ENCODE assay signal across 9 cellular contexts in the genomic region with DNA sequence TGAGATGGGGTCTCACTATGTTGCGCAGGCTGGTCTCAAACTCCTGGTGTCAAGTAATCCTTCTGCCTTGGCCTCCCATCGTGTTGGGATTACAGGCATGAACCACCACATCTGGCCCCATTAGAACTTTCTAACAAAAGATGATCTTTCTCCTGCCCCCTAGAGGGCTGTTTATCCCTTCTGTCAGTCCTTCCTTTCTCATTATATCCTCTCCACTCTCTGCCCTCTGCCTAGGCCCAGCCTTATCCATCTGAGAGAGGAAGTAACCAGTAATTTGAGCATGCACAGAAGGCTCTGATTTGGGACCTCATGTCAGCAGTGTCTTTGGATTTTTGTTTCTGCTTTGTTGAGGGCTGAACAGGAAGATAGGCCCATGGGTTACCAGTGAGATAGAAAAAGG. TPM values are rescaled to one million over a fixed set of nuclear protein-coding genes. Genes with fewer than 3 reads are reported as not detected.
A peak's percentile ranks its signal among the peaks of the same experiment; 100 is the strongest.
DNase-seq lines count a peak whose midpoint lies in the region; ATAC-seq and TF ChIP-seq lines count a peak whose summit lies in the region.
"Had no signal": no experiment of that assay in that cellular context is flagged by ENCODE, and none has a peak within 500 bp of the region (broad histone marks: within the 10 kb centered on the region; RNA-seq: fewer than 3 reads in every experiment).

No MANE protein-coding gene starts in this region.

- H2AFZ ChIP-seq in DND-41 (ENCODE audit: low read depth, low read length) = peak overlapping the region; percentile 30; the same call in 1 of the 2 replicates

- peak; percentile 10 for DNase-seq in DND-41
- DNase-seq in Kasumi-1 (lab: John Stamatoyannopoulos, UW) = peak; percentile 96 to 98
- peak; percentile 58 for DNase-seq in medulla oblongata (ENCODE audit: extremely low spot score)
- no peak for DNase-seq in sigmoid colon
- no peak for DNase-seq in hippocampal formation (lab: John Stamatoyannopoulos, UW)
- DNase-seq in right atrium auricular region (ENCODE audit: low spot score) = no peak
- DNase-seq: cortex of kidney had no signal

- no peak overlapping the region for H3K9ac ChIP-seq in DND-41 (ENCODE audit: low read depth, low read length)

- TF ChIP-seq POLR2A in sigmoid colon (IDR thresholded peaks at IDR 0.05) = no peak

- TF ChIP-seq CTCF in DND-41 (IDR thresholded peaks at IDR 0.05; ENCODE audit: borderline replicate concordance, extremely low read depth, low read length, poor library complexity, severe bottlenecking) (peak; percentile 46), VCaP (conservative IDR thresholded peaks at IDR 0.05) (0 out of 2 replicates have a peak, but pooled peaks have one; percentile 15), sigmoid colon (IDR thresholded peaks at IDR 0.05) (no peak), right atrium auricular region (IDR thresholded peaks at IDR 0.05) (no peak)

- H3K27ac ChIP-seq in DND-41 (ENCODE audit: low read length) (no peak overlapping the region), VCaP (no peak overlapping the region), sigmoid colon (no peak overlapping the region), right atrium auricular region (no peak overlapping the region)

- H3K36me3 ChIP-seq in DND-41 (ENCODE audit: insufficient read depth, low read length) = no peaks in the 10 kb centered on the region; the same call in 1 of the 2 replicates
- no peaks in the 10 kb centered on the region for H3K36me3 ChIP-seq in sigmoid colon
- no peaks in the 10 kb centered on the region for H3K36me3 ChIP-seq in right atrium auricular region

- peaks cover 9% of the 10 kb centered on the region for H3K4me1 ChIP-seq in DND-41 (ENCODE audit: insufficient read depth, low read length)
- peaks cover 0 to 7% (median 6%) of the 10 kb centered on the region in 4 donors for H3K4me1 ChIP-seq in sigmoid colon
- H3K4me1 ChIP-seq in right atrium auricular region = peaks cover 0 to 7% of the 10 kb centered on the region in 2 donors

- ATAC-seq in DND-41 (ENCODE audit: insufficient read depth, low read depth) (peak; percentile 33; the same call in 1 of the 3 replicates), GM18502 (IDR thresholded peaks at IDR 0.05; ENCODE audit: poor library complexity, unreplicated experiment) (no peak)

- intact Hi-C loops in sigmoid colon (cut with DNase I) = no loop called here

- no peak for TF ChIP-seq EP300 in sigmoid colon (IDR thresholded peaks at IDR 0.05)

- H3K27me3 ChIP-seq in DND-41 (ENCODE audit: insufficient read depth, low read length, poor library complexity) (no peaks in the 10 kb centered on the region), sigmoid colon (no peaks in the 10 kb centered on the region), right atrium auricular region (no peaks in the 10 kb centered on the region)

- peaks cover 7% of the 10 kb centered on the region for H3K79me2 ChIP-seq in DND-41 (ENCODE audit: insufficient read depth, low read length)

- WGBS in sigmoid colon, 2 donors = 90 to 91% methylated on average over 2 of the region's 2 CpGs

- H3K4me3 ChIP-seq in DND-41 (ENCODE audit: low read depth in 1 of 2, low read length in 2 of 2) (no peak overlapping the region), sigmoid colon (no peak overlapping the region), right atrium auricular region (no peak overlapping the region)

- no peaks in the 10 kb centered on the region for H3K9me3 ChIP-seq in DND-41 (ENCODE audit: insufficient read depth, low read length, severe bottlenecking)
- no peaks in the 10 kb centered on the region for H3K9me3 ChIP-seq in sigmoid colon
- H3K9me3 ChIP-seq in right atrium auricular region = no peaks in the 10 kb centered on the region

- H4K20me1 ChIP-seq in DND-41 (ENCODE audit: insufficient read depth, low read length) = no peaks in the 10 kb centered on the region

- no peak overlapping the region for H3K4me2 ChIP-seq in DND-41 (ENCODE audit: insufficient read depth, low read length)

RNA-seq across cellular contexts. Expression of gene DHX40, which starts 4.4 kb away (rescaled TPM):
- total RNA-seq in sigmoid colon = 10 to 100 TPM; 36.8 to 53.2 (median 41.3) TPM
- 10 to 100 TPM; 13.8 to 16.2 (median 14.6) TPM for polyA plus RNA-seq in sigmoid colon
- 10 to 100 TPM; 22.1 to 22.7 TPM for total RNA-seq in right atrium auricular region

RNA-seq across cellular contexts. Expression of gene CLTC, which starts 58.7 kb away (rescaled TPM):
- total RNA-seq in sigmoid colon (100 to 1,000 TPM; 206 to 236 (median 214) TPM), right atrium auricular region (100 to 1,000 TPM; 183 to 256 TPM)
- 100 to 1,000 TPM in 1 of 3 donors, 10 to 100 TPM in 2; 87.1 to 109 (median 90.2) TPM for polyA plus RNA-seq in sigmoid colon

Comparison
In these comparisons a context has a peak if more than half of its experiments do, and no peak if none do; other contexts are left out.
1. DNase-seq: peak in DND-41 (single experiment), Kasumi-1 (2 of 2) and medulla oblongata (single experiment); none in sigmoid colon (single experiment), hippocampal formation (0 of 2) and right atrium auricular region (single experiment).
2. CTCF ChIP-seq: peak in DND-41 (single experiment) and VCaP (single experiment); none in sigmoid colon (0 of 4) and right atrium auricular region (0 of 2).